ENCODE assay signal across 10 cellular contexts in the genomic region with DNA sequence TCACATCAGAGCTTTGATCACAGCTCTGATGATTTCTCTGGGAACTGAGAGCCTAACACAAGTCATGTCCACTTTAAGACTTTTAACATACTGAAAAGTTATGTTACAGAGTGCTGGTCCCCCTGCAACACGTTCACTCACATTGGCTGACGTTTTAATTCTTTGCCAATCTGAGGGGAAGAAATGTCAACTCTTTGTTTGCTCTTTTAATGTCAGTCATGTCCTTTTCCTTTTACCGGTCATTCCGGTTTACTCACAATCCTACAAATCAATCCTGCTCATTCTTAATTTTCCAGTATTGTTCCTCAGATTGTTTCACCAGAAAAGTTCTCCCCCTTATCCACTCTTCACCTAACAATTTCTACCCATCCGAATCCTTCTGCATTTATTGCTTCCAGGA. TPM values are rescaled to one million over a fixed set of nuclear protein-coding genes. Genes with fewer than 3 reads are reported as not detected.
DNase-seq lines count a peak whose midpoint lies in the region; ATAC-seq and TF ChIP-seq lines count a peak whose summit lies in the region.
"Had no signal": no experiment of that assay in that cellular context is flagged by ENCODE, and none has a peak within 500 bp of the region (broad histone marks: within the 10 kb centered on the region; RNA-seq: fewer than 3 reads in every experiment).

No MANE protein-coding gene starts in this region.

- 26 to 37% (median 32%) methylated on average over 5 of the region's 5 CpGs for WGBS in heart left ventricle, 4 donors
- WGBS in mesenchymal stem cell: 90% methylated on average over 5 of the region's 5 CpGs

- no peak overlapping the region for H4K8ac ChIP-seq in mesenchymal stem cell (ENCODE audit: low read length)

- intact Hi-C loops in heart left ventricle (cut with DNase I): no loop called here
- intact Hi-C loops in left ventricle myocardium superior (cut with micrococcal nuclease): no loop called here
- intact Hi-C loops in ascending aorta (cut with DNase I): loop anchor here (5.0 to 10.0 kb wide), 3 partner anchors 56 to 699 kb away; partner anchors contain the start of genes CD55, PFKFB2 and YOD1
- intact Hi-C loops in upper lobe of right lung (cut with DNase I): no loop called here

- H2BK120ac ChIP-seq in mesenchymal stem cell (ENCODE audit: low read depth, low read length): no peak overlapping the region

- peak overlapping the region; percentile 19 to 94 (median 82) for H3K4me3 ChIP-seq in heart left ventricle
- peak overlapping the region; percentile 83 to 91 for H3K4me3 ChIP-seq in ascending aorta
- peak overlapping the region in 1 of 2 experiments; percentile 99 for H3K4me3 ChIP-seq in mesenchymal stem cell (ENCODE audit: insufficient read depth in 1 of 2, low read depth in 1 of 2, low read length in 2 of 2)
- peak overlapping the region; percentile 93 for H3K4me3 ChIP-seq in upper lobe of right lung

- H3K4me2 ChIP-seq in mesenchymal stem cell (ENCODE audit: low read length, poor library complexity, severe bottlenecking): no peak overlapping the region

- H3K9ac ChIP-seq in mesenchymal stem cell (ENCODE audit: low read length): peak overlapping the region; percentile 94

- H3K27me3 ChIP-seq in heart left ventricle: no peaks in the 10 kb centered on the region
- no peaks in the 10 kb centered on the region for H3K27me3 ChIP-seq in ascending aorta
- no peaks in the 10 kb centered on the region for H3K27me3 ChIP-seq in mesenchymal stem cell (ENCODE audit: control insufficient read depth in 1 of 2, insufficient read depth in 1 of 2, low read length in 2 of 2)
- H3K27me3 ChIP-seq in upper lobe of right lung: no peaks in the 10 kb centered on the region

- no peak overlapping the region for H3K23ac ChIP-seq in mesenchymal stem cell (ENCODE audit: low read length in 2 of 2)

- no peaks in the 10 kb centered on the region for H3K9me3 ChIP-seq in heart left ventricle
- no peaks in the 10 kb centered on the region for H3K9me3 ChIP-seq in ascending aorta
- no peaks in the 10 kb centered on the region for H3K9me3 ChIP-seq in mesenchymal stem cell (ENCODE audit: control insufficient read depth, low read length)
- H3K9me3 ChIP-seq in upper lobe of right lung: no peaks in the 10 kb centered on the region

- H3K27ac ChIP-seq in heart left ventricle (peak overlapping the region; percentile 74 to 96 (median 90)), ascending aorta (peak overlapping the region; percentile 84), mesenchymal stem cell (ENCODE audit: low read length, poor library complexity, severe bottlenecking) (no peak overlapping the region), upper lobe of right lung (peak overlapping the region; percentile 94)

- no peak overlapping the region for H2BK12ac ChIP-seq in mesenchymal stem cell (ENCODE audit: low read length in 2 of 2)

- H3K4ac ChIP-seq in mesenchymal stem cell (ENCODE audit: low read depth in 1 of 2, low read length in 2 of 2): no peak overlapping the region

- H3K36me3 ChIP-seq in heart left ventricle: no peaks in the 10 kb centered on the region
- H3K36me3 ChIP-seq in ascending aorta: no peaks in the 10 kb centered on the region
- H3K36me3 ChIP-seq in mesenchymal stem cell (ENCODE audit: control insufficient read depth in 1 of 2, insufficient read depth in 2 of 2, low read depth in 1 of 2, low read length in 2 of 2): no peaks in the 10 kb centered on the region
- H3K36me3 ChIP-seq in upper lobe of right lung: no peaks in the 10 kb centered on the region

- ATAC-seq in heart left ventricle (no peak), left ventricle myocardium superior (no peak), upper lobe of right lung (no peak), GM21786 (IDR thresholded peaks at IDR 0.05; ENCODE audit: unreplicated experiment) (no peak)

- no peak overlapping the region for H2BK15ac ChIP-seq in mesenchymal stem cell (ENCODE audit: low read depth, poor library complexity, severe bottlenecking)

- H2AK5ac ChIP-seq in mesenchymal stem cell (ENCODE audit: low read length, severe bottlenecking): no peak overlapping the region

- TF ChIP-seq CTCF in heart left ventricle (IDR thresholded peaks at IDR 0.05) (no peak), ascending aorta (IDR thresholded peaks at IDR 0.05) (no peak), upper lobe of right lung (IDR thresholded peaks at IDR 0.05) (no peak)

- no peak overlapping the region for H3K18ac ChIP-seq in mesenchymal stem cell (ENCODE audit: low read depth in 1 of 2, low read length in 2 of 2)

- H3K14ac ChIP-seq in mesenchymal stem cell (ENCODE audit: low read length in 2 of 2): no peak overlapping the region

- DNase-seq in heart left ventricle: no peak
- DNase-seq in left ventricle myocardium superior: no peak
- DNase-seq in ascending aorta (ENCODE audit: low spot score in 2 of 2): no peak
- DNase-seq in mesenchymal stem cell: no peak
- no peak for DNase-seq in upper lobe of right lung
- DNase-seq in NCI-H2081 treated with DMSO at 0.1 percent for 48 hours (lab: John Stamatoyannopoulos, UW): no peak
- DNase-seq in KG1 (lab: John Stamatoyannopoulos, UW): no peak
- DNase-seq: effector CD8-positive, alpha-beta T cell; NCI-H1436 treated with DMSO at 0.1 percent for 48 hours had no signal

- H3K4me1 ChIP-seq in heart left ventricle (peaks cover 0 to 61% (median 49%) of the 10 kb centered on the region in 12 donors), ascending aorta (peaks cover 0 to 18% of the 10 kb centered on the region in 2 donors), mesenchymal stem cell (ENCODE audit: control insufficient read depth, insufficient read depth, low read depth, low read length) (peaks cover 13% of the 10 kb centered on the region), upper lobe of right lung (peaks cover 54% of the 10 kb centered on the region)

- no peak for TF ChIP-seq POLR2A in heart left ventricle (IDR thresholded peaks at IDR 0.05)

- H3K79me1 ChIP-seq in mesenchymal stem cell (replicated peaks; ENCODE audit: low read length, poor library complexity, severe bottlenecking): peaks cover 3% of the 10 kb centered on the region

- H4K91ac ChIP-seq in mesenchymal stem cell (ENCODE audit: low read length): no peak overlapping the region

- H2BK5ac ChIP-seq in mesenchymal stem cell (ENCODE audit: low read depth, low read length, poor library complexity, severe bottlenecking): no peak overlapping the region

- no peak overlapping the region for H2AFZ ChIP-seq in mesenchymal stem cell (ENCODE audit: low read depth, low read length)

RNA-seq across cellular contexts. Expression of gene CD46, which starts 1.0 kb away (rescaled TPM):
- total RNA-seq in heart left ventricle (100 to 1,000 TPM in 5 of 9 donors, 10 to 100 TPM in 4; 67.7 to 133 (median 101) TPM), left ventricle myocardium superior (113 TPM), ascending aorta (64.5 TPM), upper lobe of right lung (335 TPM)
- polyA plus RNA-seq in heart left ventricle: 10 to 100 TPM; 40.6 to 68.0 TPM
- polyA plus RNA-seq in mesenchymal stem cell (2013, experiment 1 of 2): 185 TPM
- 192 TPM for polyA plus RNA-seq in mesenchymal stem cell (2013, experiment 2 of 2)
